8 cellular contexts compared by ENCODE assay signal in genomic region chr7:102287082-102287464, GRCh38. TPM values are rescaled to one million over a fixed set of nuclear protein-coding genes. Genes with fewer than 3 reads are reported as not detected.
DNase-seq lines count a peak whose midpoint lies in the region; ATAC-seq and TF ChIP-seq lines count a peak whose summit lies in the region.

No MANE protein-coding gene starts in this region.

- H3K27ac Mint-ChIP-seq in CD8-positive, alpha-beta T cell: no peak overlapping the region
- peak overlapping the region in 1 of 5 experiments; percentile 81 for H3K27ac Mint-ChIP-seq in brain
- H3K27ac Mint-ChIP-seq in mesothelial cell of epicardium: no peak overlapping the region

- H3K4me1 Mint-ChIP-seq in CD8-positive, alpha-beta T cell (ENCODE audit: low read depth): peaks cover 33% of the 10 kb centered on the region
- H3K4me1 Mint-ChIP-seq in brain (peaks cover 55% of the 10 kb centered on the region), mesothelial cell of epicardium (peaks cover 21% of the 10 kb centered on the region)

- peak overlapping the region; percentile 73 for H3K4me3 ChIP-seq in CD8-positive, alpha-beta T cell (ENCODE audit: low read depth, low read length)

- H3K27ac ChIP-seq in CD8-positive, alpha-beta T cell (ENCODE audit: low read depth, low read length): no peak overlapping the region

- H3K4me3 Mint-ChIP-seq in CD8-positive, alpha-beta T cell: peak overlapping the region; percentile 74
- H3K4me3 Mint-ChIP-seq in brain (peak overlapping the region; percentile 81 to 89 (median 82)), mesothelial cell of epicardium (peak overlapping the region; percentile 64)

- POLR2A ChIA-PET in CD8-positive, alpha-beta T cell (lab: Charles Lee): interaction anchor here (2.0 kb wide), 1 partner anchor 109 kb away, joined by 9 read pairs; the partner anchor contains the start of gene PRKRIP1

- intact Hi-C loops in CD8-positive, alpha-beta T cell (cut with DNase I, micrococcal nuclease): loop anchor here (5.0 to 10.0 kb wide), 3 partner anchors 75 to 178 kb away; partner anchors contain the start of genes ALKBH4 (in 2 of the 2) and LRWD1 (in 2 of the 2)

- TF ChIP-seq CTCF in CD8-positive, alpha-beta T cell (IDR thresholded peaks at IDR 0.05): no peak
- TF ChIP-seq CTCF in brain (conservative IDR thresholded peaks at IDR 0.05) (no peak), mesothelial cell of epicardium (IDR thresholded peaks at IDR 0.05; ENCODE audit: unreplicated experiment) (no peak)

- no peaks in the 10 kb centered on the region for H3K27me3 ChIP-seq in CD8-positive, alpha-beta T cell (ENCODE audit: insufficient read depth, low read length)

- no peaks in the 10 kb centered on the region for H3K36me3 ChIP-seq in CD8-positive, alpha-beta T cell (ENCODE audit: insufficient read depth, low read length)

- no peak for DNase-seq in CD8-positive, alpha-beta T cell
- DNase-seq in mesothelial cell of epicardium (ENCODE audit: low spot score in 2 of 2, unreplicated experiment in 2 of 2) (no peak), islet precursor cell (no peak), mesenteric fat pad (ENCODE audit: low spot score) (no peak), DMS114 treated with DMSO at 0.1 percent for 48 hours (lab: John Stamatoyannopoulos, UW; ENCODE audit: unreplicated experiment) (no peak)

- H3K9me3 Mint-ChIP-seq in CD8-positive, alpha-beta T cell: no peaks in the 10 kb centered on the region
- H3K9me3 Mint-ChIP-seq in brain (no peaks in the 10 kb centered on the region), mesothelial cell of epicardium (no peaks in the 10 kb centered on the region)

- no peak for ATAC-seq in CD8-positive, alpha-beta T cell
- ATAC-seq in HG03159 (IDR thresholded peaks at IDR 0.05; ENCODE audit: unreplicated experiment): peak; percentile 21
- no peak for ATAC-seq in GM18502 (IDR thresholded peaks at IDR 0.05; ENCODE audit: poor library complexity, unreplicated experiment)

- no peaks in the 10 kb centered on the region for H3K36me3 Mint-ChIP-seq in CD8-positive, alpha-beta T cell
- H3K36me3 Mint-ChIP-seq in brain (no peaks in the 10 kb centered on the region), mesothelial cell of epicardium (no peaks in the 10 kb centered on the region)

- H3K9me3 ChIP-seq in CD8-positive, alpha-beta T cell (ENCODE audit: low read length): no peaks in the 10 kb centered on the region

- CTCF ChIA-PET in CD8-positive, alpha-beta T cell (lab: Charles Lee): interaction anchor here (1.2 kb wide), 1 partner anchor 104 kb away, joined by 3 read pairs; no protein-coding TSS in a partner anchor

- H3K4me1 ChIP-seq in CD8-positive, alpha-beta T cell (ENCODE audit: insufficient read depth, low read length): peaks cover 45% of the 10 kb centered on the region

- peaks cover 4% of the 10 kb centered on the region for H3K27me3 Mint-ChIP-seq in CD8-positive, alpha-beta T cell (ENCODE audit: low read depth)
- no peaks in the 10 kb centered on the region for H3K27me3 Mint-ChIP-seq in brain
- peaks cover 4% of the 10 kb centered on the region for H3K27me3 Mint-ChIP-seq in mesothelial cell of epicardium (ENCODE audit: low read depth)

RNA-seq across cellular contexts. Expression of gene SH2B2, which starts 0.4 kb away (rescaled TPM):
- total RNA-seq in CD8-positive, alpha-beta T cell: 1 to 10 TPM in 1 of 2 experiments, under 1 TPM in 1; 0.72 to 1.8 TPM
- polyA plus RNA-seq in brain (ENCODE audit: insufficient read depth, low read depth, low replicate concordance): 8.3 TPM
- total RNA-seq in mesothelial cell of epicardium (7.9 to 8.2 TPM (median 8.2 TPM) in 3 replicates), mesenteric fat pad (8.9 TPM)
